In genomic region chr13:32837973-32838940, GRCh38 we compare ENCODE assay signal across 12 cellular contexts.
DNase-seq lines count a peak whose midpoint lies in the region; ATAC-seq and TF ChIP-seq lines count a peak whose summit lies in the region.
"Had no signal": no experiment of that assay in that cellular context is flagged by ENCODE, and none has a peak within 500 bp of the region (broad histone marks: within the 10 kb centered on the region; RNA-seq: fewer than 3 reads in every experiment).

No MANE protein-coding gene starts in this region.

- H3K27ac ChIP-seq in PC-9 (peak overlapping the region; percentile 48; the same call in 1 of the 2 replicates), lower lobe of right lung (peak overlapping the region; percentile 61), transverse colon (peak overlapping the region in 3 of 4 donors; percentile 19 to 39 (median 35))
- H3K27ac ChIP-seq: ascending aorta had no signal

- no peak for TF ChIP-seq EP300 in transverse colon (IDR thresholded peaks at IDR 0.05; ENCODE audit: low read depth)

- POLR2A ChIA-PET in PC-9 (lab: Charles Lee; ENCODE audit: unreplicated experiment), result no interaction called here

- no peak overlapping the region for H3K4me2 ChIP-seq in PC-9

- H3K79me2 ChIP-seq in PC-9 (ENCODE audit: low read depth), result no peaks in the 10 kb centered on the region

- H3K4me1 Mint-ChIP-seq in activated naive CD4-positive, alpha-beta T cell treated with anti-CD3 and anti-CD28 coated beads, Interleukin-2, amount 10 ng/mL, durations not matched to agents 7 days and 5 days, result peaks cover 29% of the 10 kb centered on the region
- H3K4me1 Mint-ChIP-seq in activated naive CD4-positive, alpha-beta T cell treated with anti-CD3 and anti-CD28 coated beads for 36 hours (ENCODE audit: low read depth), result peaks cover 17% of the 10 kb centered on the region

- DNase-seq in activated naive CD4-positive, alpha-beta T cell treated with anti-CD3 and anti-CD28 coated beads, Interleukin-2, amount 10 ng/mL, durations not matched to agents 7 days and 5 days, result no peak
- DNase-seq in activated naive CD4-positive, alpha-beta T cell treated with anti-CD3 and anti-CD28 coated beads for 36 hours, result no peak
- DNase-seq in PC-9 (no peak), lower lobe of right lung (no peak), transverse colon (no peak), NCI-H128 (lab: John Stamatoyannopoulos, UW; ENCODE audit: unreplicated experiment) (no peak), NCI-H2171 (lab: John Stamatoyannopoulos, UW) (no peak)
- DNase-seq: effector CD4-positive, alpha-beta T cell; left colon had no signal

- H3K4me3 ChIP-seq in PC-9, result no peak overlapping the region
- H3K4me3 ChIP-seq in lower lobe of right lung, result no peak overlapping the region
- no peak overlapping the region for H3K4me3 ChIP-seq in transverse colon
- H3K4me3 ChIP-seq: ascending aorta, pancreas had no signal

- H3K4me1 ChIP-seq in PC-9 (replicated peaks; ENCODE audit: insufficient read depth) (peaks cover 17% of the 10 kb centered on the region), lower lobe of right lung (peaks cover 16% of the 10 kb centered on the region), transverse colon (peaks cover 0 to 10% (median 2%) of the 10 kb centered on the region in 4 donors)
- H3K4me1 ChIP-seq: pancreas had no signal

- peak overlapping the region; percentile 84 for H3K27ac Mint-ChIP-seq in activated naive CD4-positive, alpha-beta T cell treated with anti-CD3 and anti-CD28 coated beads, Interleukin-2, amount 10 ng/mL, durations not matched to agents 7 days and 5 days
- no peak overlapping the region for H3K27ac Mint-ChIP-seq in activated naive CD4-positive, alpha-beta T cell treated with anti-CD3 and anti-CD28 coated beads for 36 hours

- TF ChIP-seq CTCF in PC-9 (conservative IDR thresholded peaks at IDR 0.05) (no peak), lower lobe of right lung (IDR thresholded peaks at IDR 0.05) (no peak), transverse colon (IDR thresholded peaks at IDR 0.05) (no peak)

- no peak overlapping the region for H2AFZ ChIP-seq in PC-9

- H3K9me2 ChIP-seq in PC-9 (ENCODE audit: insufficient read depth), result no peaks in the 10 kb centered on the region

- intact Hi-C loops in activated naive CD4-positive, alpha-beta T cell treated with anti-CD3 and anti-CD28 coated beads for 36 hours (cut with micrococcal nuclease), result loop anchor here (5.0 kb wide), 1 partner anchor 179 kb away; the partner anchor contains the start of gene KL
- intact Hi-C loops in PC-9 (cut with micrococcal nuclease; ENCODE audit: unreplicated experiment) (no loop called here), lower lobe of right lung (cut with DNase I) (no loop called here), transverse colon (cut with DNase I; ENCODE audit: low total_unique reads) (no loop called here)

- ATAC-seq in lower lobe of right lung (no peak), GM19328 (IDR thresholded peaks at IDR 0.05; ENCODE audit: unreplicated experiment) (no peak)

- no peaks in the 10 kb centered on the region for H3K27me3 Mint-ChIP-seq in activated naive CD4-positive, alpha-beta T cell treated with anti-CD3 and anti-CD28 coated beads, Interleukin-2, amount 10 ng/mL, durations not matched to agents 7 days and 5 days
- no peaks in the 10 kb centered on the region for H3K27me3 Mint-ChIP-seq in activated naive CD4-positive, alpha-beta T cell treated with anti-CD3 and anti-CD28 coated beads for 36 hours (ENCODE audit: low read depth)

- no TSS peak for BruUV-seq in PC-9 (replicated peaks; lab: Mats Ljungman, UMichigan)

- 90 to 92% methylated on average over 11 to 18 of the region's 18 CpGs for WGBS in transverse colon (ENCODE audit: low coverage in 1 of 2), 2 donors

- peaks cover 20% of the 10 kb centered on the region for H3K9me3 Mint-ChIP-seq in activated naive CD4-positive, alpha-beta T cell treated with anti-CD3 and anti-CD28 coated beads, Interleukin-2, amount 10 ng/mL, durations not matched to agents 7 days and 5 days
- H3K9me3 Mint-ChIP-seq in activated naive CD4-positive, alpha-beta T cell treated with anti-CD3 and anti-CD28 coated beads for 36 hours, result peaks cover 11% of the 10 kb centered on the region

- H3K36me3 Mint-ChIP-seq in activated naive CD4-positive, alpha-beta T cell treated with anti-CD3 and anti-CD28 coated beads, Interleukin-2, amount 10 ng/mL, durations not matched to agents 7 days and 5 days, result peaks cover 9% of the 10 kb centered on the region
- H3K36me3 Mint-ChIP-seq in activated naive CD4-positive, alpha-beta T cell treated with anti-CD3 and anti-CD28 coated beads for 36 hours (ENCODE audit: low read depth), result no peaks in the 10 kb centered on the region

- H4K20me1 ChIP-seq in PC-9 (ENCODE audit: insufficient read depth), result no peaks in the 10 kb centered on the region

- no peak overlapping the region for H3K4me3 Mint-ChIP-seq in activated naive CD4-positive, alpha-beta T cell treated with anti-CD3 and anti-CD28 coated beads, Interleukin-2, amount 10 ng/mL, durations not matched to agents 7 days and 5 days
- H3K4me3 Mint-ChIP-seq in activated naive CD4-positive, alpha-beta T cell treated with anti-CD3 and anti-CD28 coated beads for 36 hours, result no peak overlapping the region

- CTCF ChIA-PET in activated naive CD4-positive, alpha-beta T cell treated with anti-CD3 and anti-CD28 coated beads, Interleukin-2, amount 10 ng/mL, durations not matched to agents 7 days and 5 days (lab: Charles Lee), result no interaction called here
- CTCF ChIA-PET in activated naive CD4-positive, alpha-beta T cell treated with anti-CD3 and anti-CD28 coated beads for 36 hours (lab: Charles Lee), result no interaction called here
- CTCF ChIA-PET in PC-9 (lab: Charles Lee), result no interaction called here

- in situ Hi-C loops in transverse colon (cut with MboI; ENCODE audit: low pct_ligation_motif_present in 1 of 4, low pct_unique_long_range_greater_than_20kb in 1 of 4, low sequenced_read_pairs in 3 of 4), result no loop called here

- H3K9me3 ChIP-seq in PC-9 (ENCODE audit: insufficient read depth, low read depth) (peaks cover 12% of the 10 kb centered on the region; the same call in 1 of the 2 replicates), lower lobe of right lung (no peaks in the 10 kb centered on the region), transverse colon (peaks cover 0 to 4% of the 10 kb centered on the region in 2 donors)
- H3K9me3 ChIP-seq: pancreas had no signal

- no peak for TF ChIP-seq POLR2A in transverse colon (IDR thresholded peaks at IDR 0.05)

- H3F3A ChIP-seq in PC-9 (ENCODE audit: insufficient read depth, low read depth), result peaks cover 5% of the 10 kb centered on the region; the same call in 1 of the 2 replicates

- H3K36me3 ChIP-seq in PC-9 (ENCODE audit: low read depth) (no peaks in the 10 kb centered on the region), lower lobe of right lung (no peaks in the 10 kb centered on the region), transverse colon (no peaks in the 10 kb centered on the region)
- H3K36me3 ChIP-seq: ascending aorta, pancreas had no signal

- H3K27me3 ChIP-seq in PC-9 (ENCODE audit: insufficient read depth, low read depth), result no peaks in the 10 kb centered on the region
- no peaks in the 10 kb centered on the region for H3K27me3 ChIP-seq in lower lobe of right lung (ENCODE audit: low read depth)
- no peaks in the 10 kb centered on the region for H3K27me3 ChIP-seq in transverse colon
- H3K27me3 ChIP-seq: ascending aorta, pancreas had no signal
